Comparison of ENCODE assay signal across 17 cellular contexts in genomic region chr13:24035411-24035810, GRCh38.
DNase-seq lines count a peak whose midpoint lies in the region; ATAC-seq and TF ChIP-seq lines count a peak whose summit lies in the region.
"Had no signal": no experiment of that assay in that cellular context is flagged by ENCODE, and none has a peak within 500 bp of the region (broad histone marks: within the 10 kb centered on the region; RNA-seq: fewer than 3 reads in every experiment).

No MANE protein-coding gene starts in this region.

- H3K27ac ChIP-seq in suprapubic skin (peak overlapping the region; percentile 61), endodermal cell (ENCODE audit: low read depth, low read length) (no peak overlapping the region), spleen (no peak overlapping the region)
- H3K27ac ChIP-seq in CD4-positive, alpha-beta T cell (ENCODE audit: low read depth, low read length) = no peak overlapping the region

- no peaks in the 10 kb centered on the region for H3K36me3 ChIP-seq in suprapubic skin
- no peaks in the 10 kb centered on the region for H3K36me3 ChIP-seq in endodermal cell (ENCODE audit: control insufficient read depth, insufficient read depth, low read length)
- no peaks in the 10 kb centered on the region for H3K36me3 ChIP-seq in spleen
- H3K36me3 ChIP-seq: MG63 had no signal

- H3K9me3 Mint-ChIP-seq in nephron (no peaks in the 10 kb centered on the region), endodermal cell (no peaks in the 10 kb centered on the region)
- H3K9me3 Mint-ChIP-seq in CD4-positive, alpha-beta T cell = no peaks in the 10 kb centered on the region
- H3K9me3 Mint-ChIP-seq: CD4-positive, alpha-beta memory T cell had no signal

- no peaks in the 10 kb centered on the region for H3K27me3 Mint-ChIP-seq in nephron (ENCODE audit: low read depth)
- peaks cover 7% of the 10 kb centered on the region for H3K27me3 Mint-ChIP-seq in CD4-positive, alpha-beta T cell
- H3K27me3 Mint-ChIP-seq in endodermal cell (ENCODE audit: insufficient read depth) = no peaks in the 10 kb centered on the region

- TF ChIP-seq EP300 in suprapubic skin (IDR thresholded peaks at IDR 0.05) = no peak

- no peak for ATAC-seq in CD4-positive, alpha-beta T cell (ENCODE audit: poor library complexity)
- ATAC-seq: Panc1 had no signal

- H3K27me3 ChIP-seq in suprapubic skin (no peaks in the 10 kb centered on the region), endodermal cell (ENCODE audit: control insufficient read depth, insufficient read depth, low read length, poor library complexity, severe bottlenecking) (no peaks in the 10 kb centered on the region), spleen (replicated peaks in 1 of 7) (peaks cover 0 to 4% (median 0%) of the 10 kb centered on the region in 7 donors)
- H3K27me3 ChIP-seq in CD4-positive, alpha-beta T cell (ENCODE audit: control insufficient read depth, insufficient read depth, low read length) = no peaks in the 10 kb centered on the region
- H3K27me3 ChIP-seq: MG63 had no signal

- H3K9me3 ChIP-seq in suprapubic skin (no peaks in the 10 kb centered on the region), endodermal cell (ENCODE audit: control insufficient read depth, low read length) (no peaks in the 10 kb centered on the region), spleen (no peaks in the 10 kb centered on the region)
- H3K9me3 ChIP-seq in CD4-positive, alpha-beta T cell (ENCODE audit: control insufficient read depth, low read length) = no peaks in the 10 kb centered on the region
- H3K9me3 ChIP-seq: MG63 had no signal

- peak; percentile 56 for DNase-seq in LNCaP clone FGC (ENCODE audit: low read depth)
- DNase-seq in epithelial cell of esophagus (ENCODE audit: low read depth) = peak; percentile 53
- DNase-seq in suprapubic skin (ENCODE audit: low spot score in 2 of 2) = no peak
- no peak for DNase-seq in GM13976 (ENCODE audit: low spot score)
- no peak for DNase-seq in CD4-positive, alpha-beta T cell
- no peak for DNase-seq in endodermal cell
- DNase-seq in spleen = no peak
- DNase-seq: Calu3; CD4-positive, alpha-beta memory T cell; MG63; NCI-H1092; NCI-H1694; NCI-H2227 treated with DMSO at 0.1 percent for 48 hours; NCI-H524 had no signal

- POLR2A ChIA-PET in CD4-positive, alpha-beta T cell (lab: Charles Lee) = no interaction called here

- TF ChIP-seq CTCF in LNCaP clone FGC (IDR thresholded peaks at IDR 0.05; ENCODE audit: control insufficient read depth, extremely low read depth, insufficient read depth) (no peak), epithelial cell of esophagus (IDR thresholded peaks at IDR 0.05; ENCODE audit: insufficient read depth, low read depth, low read length, missing control alignments) (no peak), nephron (IDR thresholded peaks at IDR 0.05; ENCODE audit: unreplicated experiment in 3 of 3) (no peak), suprapubic skin (IDR thresholded peaks at IDR 0.05) (no peak), GM13976 (IDR thresholded peaks at IDR 0.05; ENCODE audit: borderline replicate concordance, control extremely low read depth, extremely low read depth, insufficient read depth, missing control alignments) (no peak), endodermal cell (conservative IDR thresholded peaks at IDR 0.05) (no peak), spleen (IDR thresholded peaks at IDR 0.05 in 8 of 11, conservative IDR thresholded peaks at IDR 0.05 in 3 of 11) (no peak)
- TF ChIP-seq CTCF in CD4-positive, alpha-beta T cell (IDR thresholded peaks at IDR 0.05) = no peak

- H3K36me3 Mint-ChIP-seq in nephron (ENCODE audit: low read depth) (no peaks in the 10 kb centered on the region), endodermal cell (ENCODE audit: low read depth) (no peaks in the 10 kb centered on the region)
- no peaks in the 10 kb centered on the region for H3K36me3 Mint-ChIP-seq in CD4-positive, alpha-beta T cell (ENCODE audit: low read depth)
- H3K36me3 Mint-ChIP-seq: CD4-positive, alpha-beta memory T cell had no signal

- H3K4me1 ChIP-seq in suprapubic skin (peaks cover 34% of the 10 kb centered on the region), endodermal cell (ENCODE audit: control insufficient read depth, insufficient read depth, low read length) (peaks cover 9% of the 10 kb centered on the region), spleen (peaks cover 0 to 11% (median 0%) of the 10 kb centered on the region in 6 donors)

- 64% methylated on average over 5 of the region's 5 CpGs for WGBS in suprapubic skin
- 79 to 100% methylated on average over 3 to 5 of the region's 5 CpGs for WGBS in endodermal cell (ENCODE audit: insufficient coverage in 1 of 2, insufficient read length in 1 of 2), 2 experiments
- 75 to 93% (median 78%) methylated on average over 5 of the region's 5 CpGs for WGBS in spleen, 5 donors

- no peak overlapping the region for H3K9ac ChIP-seq in endodermal cell (ENCODE audit: extremely low read depth, low read length, poor library complexity, severe bottlenecking)

- intact Hi-C loops in CD4-positive, alpha-beta T cell (cut with DNase I, micrococcal nuclease) = no loop called here
- intact Hi-C loops in spleen (cut with DNase I; ENCODE audit: low total_unique reads) = no loop called here

- TF ChIP-seq POLR2A in suprapubic skin (IDR thresholded peaks at IDR 0.05) (no peak), spleen (IDR thresholded peaks at IDR 0.05) (no peak)

- H3K4me1 Mint-ChIP-seq in nephron (peaks cover 72% of the 10 kb centered on the region), endodermal cell (peaks cover 17% of the 10 kb centered on the region)
- H3K4me1 Mint-ChIP-seq in CD4-positive, alpha-beta T cell (ENCODE audit: low read depth) = no peaks in the 10 kb centered on the region
- H3K4me1 Mint-ChIP-seq: B cell; CD4-positive, alpha-beta memory T cell had no signal

- no peak overlapping the region for H3K4me3 ChIP-seq in LNCaP clone FGC (ENCODE audit: low read depth, low read length)
- no peak overlapping the region for H3K4me3 ChIP-seq in epithelial cell of esophagus (ENCODE audit: low read length)
- H3K4me3 ChIP-seq in suprapubic skin = no peak overlapping the region
- H3K4me3 ChIP-seq in endodermal cell (ENCODE audit: low read length) = no peak overlapping the region
- no peak overlapping the region for H3K4me3 ChIP-seq in spleen
- H3K4me3 ChIP-seq: MG63 had no signal

- in situ Hi-C loops in GM13976 (cut with MboI; ENCODE audit: low sequenced_read_pairs, unreplicated experiment) = no loop called here

- H3K27ac Mint-ChIP-seq in nephron = peak overlapping the region; percentile 46 to 83 (median 66)
- no peak overlapping the region for H3K27ac Mint-ChIP-seq in CD4-positive, alpha-beta T cell
- no peak overlapping the region for H3K27ac Mint-ChIP-seq in endodermal cell
- H3K27ac Mint-ChIP-seq: B cell; CD4-positive, alpha-beta memory T cell had no signal

- CTCF ChIA-PET in CD4-positive, alpha-beta T cell (lab: Charles Lee) = no interaction called here

- H3K4me3 Mint-ChIP-seq in nephron (no peak overlapping the region), endodermal cell (no peak overlapping the region)
- H3K4me3 Mint-ChIP-seq in CD4-positive, alpha-beta T cell = no peak overlapping the region
- H3K4me3 Mint-ChIP-seq: B cell; CD4-positive, alpha-beta memory T cell had no signal

Comparison
In these comparisons a context has a peak if more than half of its experiments do, and no peak if none do; other contexts are left out.
1. DNase-seq: peak in LNCaP clone FGC (single experiment) and epithelial cell of esophagus (single experiment); none in suprapubic skin (0 of 2), GM13976 (single experiment), CD4-positive, alpha-beta T cell (0 of 10), endodermal cell (single experiment) and spleen (single experiment).
2. H3K27ac Mint-ChIP-seq: peak in nephron (3 of 3); none in CD4-positive, alpha-beta T cell (single experiment) and endodermal cell (single experiment).